In the genomic region with DNA sequence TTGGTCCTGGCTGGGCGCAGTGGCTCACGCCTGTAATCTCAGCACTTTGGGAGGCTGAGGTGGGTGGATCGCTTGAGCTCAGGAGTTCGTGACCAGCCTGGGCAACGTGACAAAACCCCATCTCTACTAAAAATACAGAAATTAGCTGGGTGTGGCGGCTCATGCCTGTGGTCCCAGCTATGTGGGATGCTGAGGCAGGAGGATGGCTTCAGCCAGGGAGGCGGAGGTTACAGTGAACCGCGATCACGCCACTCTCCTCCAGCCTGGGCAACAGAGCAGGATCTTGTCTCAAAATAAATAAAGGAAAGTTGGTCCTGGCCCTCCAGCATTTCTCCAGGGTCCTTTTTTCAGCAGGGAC, we compare ENCODE assay signal across 11 cellular contexts. TPM values are rescaled to one million over a fixed set of nuclear protein-coding genes. Genes with fewer than 3 reads are reported as not detected.
DNase-seq lines count a peak whose midpoint lies in the region; ATAC-seq and TF ChIP-seq lines count a peak whose summit lies in the region.
"Had no signal": no experiment of that assay in that cellular context is flagged by ENCODE, and none has a peak within 500 bp of the region (broad histone marks: within the 10 kb centered on the region; RNA-seq: fewer than 3 reads in every experiment).

No MANE protein-coding gene starts in this region.

- no peak overlapping the region for H3K27ac Mint-ChIP-seq in T-cell

- H3K4me1 ChIP-seq in iPS-20b (ENCODE audit: insufficient read depth, low read length) = no peaks in the 10 kb centered on the region

- no peaks in the 10 kb centered on the region for H3K9me3 Mint-ChIP-seq in T-cell

- TF ChIP-seq CTCF in C4-2B (conservative IDR thresholded peaks at IDR 0.05) = no peak

- ATAC-seq in T-cell (replicated peaks in 1 of 4) = no peak
- ATAC-seq in HG03354 (IDR thresholded peaks at IDR 0.05; ENCODE audit: poor library complexity, severe bottlenecking, unreplicated experiment) = no peak
- ATAC-seq in GM19328 (IDR thresholded peaks at IDR 0.05; ENCODE audit: unreplicated experiment) = no peak

- H3K27ac ChIP-seq in C4-2B (peak overlapping the region; percentile 90), iPS-20b (ENCODE audit: low read length) (no peak overlapping the region)
- H3K27ac ChIP-seq: ovary had no signal

- POLR2A ChIA-PET in T-cell (lab: Charles Lee) = no interaction called here

- H3K4me3 ChIP-seq in iPS-20b (ENCODE audit: low read length) = peak overlapping the region; percentile 91; the same call in 1 of the 2 replicates
- H3K4me3 ChIP-seq: ovary had no signal

- H3K9ac ChIP-seq in iPS-20b (ENCODE audit: low read depth, low read length) = peak overlapping the region; percentile 91; the same call in 1 of the 2 replicates

- no peaks in the 10 kb centered on the region for H3K9me3 ChIP-seq in iPS-20b (ENCODE audit: insufficient read depth, low read depth, low read length)
- H3K9me3 ChIP-seq: ovary had no signal

- H3K27me3 ChIP-seq in iPS-20b (ENCODE audit: insufficient read depth, low read length) = no peaks in the 10 kb centered on the region
- H3K27me3 ChIP-seq: ovary had no signal

- CTCF ChIA-PET in T-cell (lab: Charles Lee) = no interaction called here

- peak overlapping the region; percentile 50 to 90 (median 88) for H3K4me3 Mint-ChIP-seq in T-cell

- peaks cover 10 to 37% (median 26%) of the 10 kb centered on the region in 3 donors for H3K4me1 Mint-ChIP-seq in T-cell

- peaks cover 1% of the 10 kb centered on the region for H3K36me3 Mint-ChIP-seq in T-cell

- H3K27me3 Mint-ChIP-seq in T-cell = no peaks in the 10 kb centered on the region

- peak; percentile 63 for DNase-seq in H4 (ENCODE audit: low spot score)
- DNase-seq in T-cell = no peak
- DNase-seq in NCI-H2196 treated with DMSO at 0.1 percent for 48 hours (lab: John Stamatoyannopoulos, UW; ENCODE audit: unreplicated experiment) = no peak
- no peak for DNase-seq in EL
- DNase-seq: amniotic stem cell; ovary; stimulated activated naive CD4-positive, alpha-beta T cell had no signal

- H3K36me3 ChIP-seq in iPS-20b (ENCODE audit: insufficient read depth, low read depth, low read length) = peaks cover 23% of the 10 kb centered on the region
- H3K36me3 ChIP-seq: ovary had no signal

RNA-seq across cellular contexts. Expression of a gene that starts 1.4 kb away (rescaled TPM):
- total RNA-seq in H4 (2014; rRNA removed; shearing (Covaris generic)) = 162 and 206 TPM in 2 replicates
- total RNA-seq in T-cell = 10 to 100 TPM; 12.0 to 29.7 (median 21.4) TPM

RNA-seq across cellular contexts. Expression of a gene that starts 1.5 kb away (rescaled TPM):
- total RNA-seq in H4 (2014; rRNA removed; shearing (Covaris generic)) = 66.9 and 93.0 TPM in 2 replicates
- total RNA-seq in T-cell = 10 to 100 TPM in 3 of 5 donors, 1 to 10 TPM in 2; 6.5 to 20.0 (median 17.9) TPM

RNA-seq across cellular contexts. Expression of a gene that starts 10.7 kb away (rescaled TPM):
- 116 and 121 TPM in 2 replicates for total RNA-seq in H4 (2014; rRNA removed; shearing (Covaris generic))
- total RNA-seq in T-cell = 100 to 1,000 TPM; 106 to 178 (median 122) TPM
